Comparison of ENCODE assay signal across 1 cellular context in genomic region chr16:71623597-71623996, GRCh38.
TF ChIP-seq lines count a peak whose summit lies in the region.

No MANE protein-coding gene starts in this region.

TF ChIP-seq in HepG2, 621 proteins besides CTCF, POLR2A, EP300 and RAD21 (continued from another document):
- TF ChIP-seq, protein P1, sequence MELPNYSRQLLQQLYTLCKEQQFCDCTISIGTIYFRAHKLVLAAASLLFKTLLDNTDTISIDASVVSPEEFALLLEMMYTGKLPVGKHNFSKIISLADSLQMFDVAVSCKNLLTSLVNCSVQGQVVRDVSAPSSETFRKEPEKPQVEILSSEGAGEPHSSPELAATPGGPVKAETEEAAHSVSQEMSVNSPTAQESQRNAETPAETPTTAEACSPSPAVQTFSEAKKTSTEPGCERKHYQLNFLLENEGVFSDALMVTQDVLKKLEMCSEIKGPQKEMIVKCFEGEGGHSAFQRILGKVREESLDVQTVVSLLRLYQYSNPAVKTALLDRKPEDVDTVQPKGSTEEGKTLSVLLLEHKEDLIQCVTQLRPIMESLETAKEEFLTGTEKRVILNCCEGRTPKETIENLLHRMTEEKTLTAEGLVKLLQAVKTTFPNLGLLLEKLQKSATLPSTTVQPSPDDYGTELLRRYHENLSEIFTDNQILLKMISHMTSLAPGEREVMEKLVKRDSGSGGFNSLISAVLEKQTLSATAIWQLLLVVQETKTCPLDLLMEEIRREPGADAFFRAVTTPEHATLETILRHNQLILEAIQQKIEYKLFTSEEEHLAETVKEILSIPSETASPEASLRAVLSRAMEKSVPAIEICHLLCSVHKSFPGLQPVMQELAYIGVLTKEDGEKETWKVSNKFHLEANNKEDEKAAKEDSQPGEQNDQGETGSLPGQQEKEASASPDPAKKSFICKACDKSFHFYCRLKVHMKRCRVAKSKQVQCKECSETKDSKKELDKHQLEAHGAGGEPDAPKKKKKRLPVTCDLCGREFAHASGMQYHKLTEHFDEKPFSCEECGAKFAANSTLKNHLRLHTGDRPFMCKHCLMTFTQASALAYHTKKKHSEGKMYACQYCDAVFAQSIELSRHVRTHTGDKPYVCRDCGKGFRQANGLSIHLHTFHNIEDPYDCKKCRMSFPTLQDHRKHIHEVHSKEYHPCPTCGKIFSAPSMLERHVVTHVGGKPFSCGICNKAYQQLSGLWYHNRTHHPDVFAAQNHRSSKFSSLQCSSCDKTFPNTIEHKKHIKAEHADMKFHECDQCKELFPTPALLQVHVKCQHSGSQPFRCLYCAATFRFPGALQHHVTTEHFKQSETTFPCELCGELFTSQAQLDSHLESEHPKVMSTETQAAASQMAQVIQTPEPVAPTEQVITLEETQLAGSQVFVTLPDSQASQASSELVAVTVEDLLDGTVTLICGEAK (IDR thresholded peaks at IDR 0.05) = no peak
- TF ChIP-seq, protein P1 (CRISPR knock-in tag; IDR thresholded peaks at IDR 0.05) = peak; percentile 97
- TF ChIP-seq SATB2 (CRISPR knock-in tag; IDR thresholded peaks at IDR 0.05) (no peak), KDM6A (CRISPR knock-in tag; IDR thresholded peaks at IDR 0.05; ENCODE audit: low read depth) (peak; percentile 43; the same call in 1 of the 2 replicates), ZEB1 (IDR thresholded peaks at IDR 0.05; ENCODE audit: insufficient replicate concordance, low read depth) (peak; percentile 71), ZBTB7A (CRISPR knock-in tag; IDR thresholded peaks at IDR 0.05) (no peak), SUZ12 (IDR thresholded peaks at IDR 0.05; ENCODE audit: low read depth, low read length) (no peak), FOXK1 (CRISPR knock-in tag; IDR thresholded peaks at IDR 0.05; ENCODE audit: borderline replicate concordance, low read depth) (peak; percentile 64; the same call in 1 of the 2 replicates), ESRRA (CRISPR knock-in tag; IDR thresholded peaks at IDR 0.05; ENCODE audit: low read depth) (peak; percentile 28; the same call in 1 of the 2 replicates), NCOA2 (CRISPR knock-in tag; IDR thresholded peaks at IDR 0.05) (0 out of 2 replicates have a peak, but pooled peaks have one; percentile 30), ZMYM2 (CRISPR knock-in tag; IDR thresholded peaks at IDR 0.05) (peak; percentile 24; the same call in 1 of the 2 replicates), KMT2B (CRISPR knock-in tag; IDR thresholded peaks at IDR 0.05) (peak; percentile 25; the same call in 1 of the 2 replicates), HDAC1 (CRISPR knock-in tag; IDR thresholded peaks at IDR 0.05) (0 out of 2 replicates have a peak, but pooled peaks have one; percentile 24), ELF3 (CRISPR knock-in tag; IDR thresholded peaks at IDR 0.05) (peak; percentile 81), HMG20A (CRISPR knock-in tag; IDR thresholded peaks at IDR 0.05; ENCODE audit: borderline replicate concordance) (peak; percentile 58; the same call in 1 of the 2 replicates), HOXA3 (CRISPR knock-in tag; IDR thresholded peaks at IDR 0.05) (peak; percentile 26; the same call in 1 of the 2 replicates)
- TF ChIP-seq, protein P2, sequence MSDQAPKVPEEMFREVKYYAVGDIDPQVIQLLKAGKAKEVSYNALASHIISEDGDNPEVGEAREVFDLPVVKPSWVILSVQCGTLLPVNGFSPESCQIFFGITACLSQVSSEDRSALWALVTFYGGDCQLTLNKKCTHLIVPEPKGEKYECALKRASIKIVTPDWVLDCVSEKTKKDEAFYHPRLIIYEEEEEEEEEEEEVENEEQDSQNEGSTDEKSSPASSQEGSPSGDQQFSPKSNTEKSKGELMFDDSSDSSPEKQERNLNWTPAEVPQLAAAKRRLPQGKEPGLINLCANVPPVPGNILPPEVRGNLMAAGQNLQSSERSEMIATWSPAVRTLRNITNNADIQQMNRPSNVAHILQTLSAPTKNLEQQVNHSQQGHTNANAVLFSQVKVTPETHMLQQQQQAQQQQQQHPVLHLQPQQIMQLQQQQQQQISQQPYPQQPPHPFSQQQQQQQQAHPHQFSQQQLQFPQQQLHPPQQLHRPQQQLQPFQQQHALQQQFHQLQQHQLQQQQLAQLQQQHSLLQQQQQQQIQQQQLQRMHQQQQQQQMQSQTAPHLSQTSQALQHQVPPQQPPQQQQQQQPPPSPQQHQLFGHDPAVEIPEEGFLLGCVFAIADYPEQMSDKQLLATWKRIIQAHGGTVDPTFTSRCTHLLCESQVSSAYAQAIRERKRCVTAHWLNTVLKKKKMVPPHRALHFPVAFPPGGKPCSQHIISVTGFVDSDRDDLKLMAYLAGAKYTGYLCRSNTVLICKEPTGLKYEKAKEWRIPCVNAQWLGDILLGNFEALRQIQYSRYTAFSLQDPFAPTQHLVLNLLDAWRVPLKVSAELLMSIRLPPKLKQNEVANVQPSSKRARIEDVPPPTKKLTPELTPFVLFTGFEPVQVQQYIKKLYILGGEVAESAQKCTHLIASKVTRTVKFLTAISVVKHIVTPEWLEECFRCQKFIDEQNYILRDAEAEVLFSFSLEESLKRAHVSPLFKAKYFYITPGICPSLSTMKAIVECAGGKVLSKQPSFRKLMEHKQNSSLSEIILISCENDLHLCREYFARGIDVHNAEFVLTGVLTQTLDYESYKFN (CRISPR knock-in tag; conservative IDR thresholded peaks at IDR 0.05) = peak; percentile 83
- TF ChIP-seq, protein P3, sequence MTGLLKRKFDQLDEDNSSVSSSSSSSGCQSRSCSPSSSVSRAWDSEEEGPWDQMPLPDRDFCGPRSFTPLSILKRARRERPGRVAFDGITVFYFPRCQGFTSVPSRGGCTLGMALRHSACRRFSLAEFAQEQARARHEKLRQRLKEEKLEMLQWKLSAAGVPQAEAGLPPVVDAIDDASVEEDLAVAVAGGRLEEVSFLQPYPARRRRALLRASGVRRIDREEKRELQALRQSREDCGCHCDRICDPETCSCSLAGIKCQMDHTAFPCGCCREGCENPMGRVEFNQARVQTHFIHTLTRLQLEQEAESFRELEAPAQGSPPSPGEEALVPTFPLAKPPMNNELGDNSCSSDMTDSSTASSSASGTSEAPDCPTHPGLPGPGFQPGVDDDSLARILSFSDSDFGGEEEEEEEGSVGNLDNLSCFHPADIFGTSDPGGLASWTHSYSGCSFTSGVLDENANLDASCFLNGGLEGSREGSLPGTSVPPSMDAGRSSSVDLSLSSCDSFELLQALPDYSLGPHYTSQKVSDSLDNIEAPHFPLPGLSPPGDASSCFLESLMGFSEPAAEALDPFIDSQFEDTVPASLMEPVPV (CRISPR knock-in tag; IDR thresholded peaks at IDR 0.05) = 0 out of 2 replicates have a peak, but pooled peaks have one; percentile 34
TF ChIP-seq in HepG2: peak in this region for 67.
